17 cellular contexts compared by ENCODE assay signal in the genomic region with DNA sequence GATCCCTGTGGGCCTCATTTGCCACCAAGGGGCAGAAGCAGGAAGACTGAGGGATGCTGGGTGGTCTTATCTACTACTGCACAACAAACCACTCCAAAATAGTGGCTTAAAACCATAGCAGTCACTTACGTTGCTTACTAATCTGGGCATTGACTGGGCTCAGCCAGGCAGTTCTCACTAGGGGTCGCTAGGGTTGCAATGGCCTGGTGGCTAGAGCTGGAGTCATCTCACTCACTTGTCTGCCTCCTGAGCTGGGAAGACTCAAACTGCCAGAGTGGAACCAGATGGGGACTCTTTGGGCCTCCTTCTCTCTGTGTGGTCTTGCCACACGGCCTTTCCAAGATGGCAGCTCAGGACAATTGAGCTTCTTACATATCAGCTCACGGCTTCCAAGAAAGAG.
DNase-seq lines count a peak whose midpoint lies in the region; ATAC-seq and TF ChIP-seq lines count a peak whose summit lies in the region.
"Had no signal": no experiment of that assay in that cellular context is flagged by ENCODE, and none has a peak within 500 bp of the region (broad histone marks: within the 10 kb centered on the region; RNA-seq: fewer than 3 reads in every experiment).

No MANE protein-coding gene starts in this region.

- no peaks in the 10 kb centered on the region for H3K9me3 ChIP-seq in mucosa of descending colon
- H3K9me3 ChIP-seq in Peyer's patch: no peaks in the 10 kb centered on the region
- H3K9me3 ChIP-seq: left ventricle myocardium inferior, pancreas, SK-N-SH had no signal

- H3K36me3 ChIP-seq in mucosa of descending colon (ENCODE audit: low read depth) (no peaks in the 10 kb centered on the region), Peyer's patch (no peaks in the 10 kb centered on the region)
- H3K36me3 ChIP-seq: left ventricle myocardium inferior, pancreas had no signal

- H3K4me3 ChIP-seq in dorsolateral prefrontal cortex (no peak overlapping the region), mucosa of descending colon (no peak overlapping the region), Peyer's patch (no peak overlapping the region)
- H3K4me3 ChIP-seq: left ventricle myocardium inferior, pancreas, PC-9 had no signal

- intact Hi-C loops in dorsolateral prefrontal cortex (cut with DNase I) (loop anchor here in 1 of 2 donors (5.0 kb wide), 1 partner anchor 158 kb away; no protein-coding TSS in a partner anchor), mucosa of descending colon (cut with DNase I, micrococcal nuclease) (no loop called here)

- peak; percentile 22 for ATAC-seq in mucosa of descending colon
- ATAC-seq: pancreas had no signal

- no peak for TF ChIP-seq POLR2A in Peyer's patch (IDR thresholded peaks at IDR 0.05)

- H3K4me3 Mint-ChIP-seq in activated naive CD8-positive, alpha-beta T cell treated with anti-CD3 and anti-CD28 coated beads for 36 hours: no peak overlapping the region

- H3K4me1 Mint-ChIP-seq in activated naive CD8-positive, alpha-beta T cell treated with anti-CD3 and anti-CD28 coated beads for 36 hours: no peaks in the 10 kb centered on the region

- H3K27me3 ChIP-seq in dorsolateral prefrontal cortex (peaks cover 0 to 86% (median 11%) of the 10 kb centered on the region in 45 donors), Peyer's patch (no peaks in the 10 kb centered on the region)

- TF ChIP-seq CTCF in GM12872 (IDR thresholded peaks at IDR 0.05; ENCODE audit: insufficient read depth, low read depth, low read length): 0 out of 3 replicates have a peak, but pooled peaks have one; percentile 17
- TF ChIP-seq CTCF in dorsolateral prefrontal cortex (IDR thresholded peaks at IDR 0.05 in 54 of 56, conservative IDR thresholded peaks at IDR 0.05 in 2 of 56; ENCODE audit: low read depth in 1 of 56, partially characterized antibody in 56 of 56): peak in 39 of 56 donors; percentile 5 to 58 (median 32)
- TF ChIP-seq CTCF in mucosa of descending colon (IDR thresholded peaks at IDR 0.05): no peak
- TF ChIP-seq CTCF in Peyer's patch (IDR thresholded peaks at IDR 0.05): no peak
- TF ChIP-seq CTCF in GM10248 (IDR thresholded peaks at IDR 0.05; ENCODE audit: control extremely low read depth, extremely low read depth, low read depth, missing control alignments): no peak

- H3K27ac ChIP-seq in dorsolateral prefrontal cortex: no peak overlapping the region
- no peak overlapping the region for H3K27ac ChIP-seq in Peyer's patch
- H3K27ac ChIP-seq: left ventricle myocardium inferior, pancreas, PC-9 had no signal

- H3K9me3 Mint-ChIP-seq in activated naive CD8-positive, alpha-beta T cell treated with anti-CD3 and anti-CD28 coated beads for 36 hours: peaks cover 13% of the 10 kb centered on the region

- POLR2A ChIA-PET in GM10248 (lab: Yijun Ruan, JAX): no interaction called here

- H3K36me3 Mint-ChIP-seq in activated naive CD8-positive, alpha-beta T cell treated with anti-CD3 and anti-CD28 coated beads for 36 hours: peaks cover 4% of the 10 kb centered on the region

- no peaks in the 10 kb centered on the region for H3K4me1 ChIP-seq in mucosa of descending colon (ENCODE audit: low read depth)
- H3K4me1 ChIP-seq in Peyer's patch: no peaks in the 10 kb centered on the region
- H3K4me1 ChIP-seq: left ventricle myocardium inferior, pancreas had no signal

- DNase-seq in NCI-H146 treated with DMSO at 0.1 percent for 48 hours (lab: John Stamatoyannopoulos, UW; ENCODE audit: unreplicated experiment) (peak; percentile 33), dorsolateral prefrontal cortex (peak in 1 of 10 donors; percentile 37), mucosa of descending colon (peak in 2 of 3 donors; percentile 25 to 44), Peyer's patch (no peak), GM10248 (ENCODE audit: extremely low spot score) (no peak)
- DNase-seq in activated naive CD8-positive, alpha-beta T cell treated with anti-CD3 and anti-CD28 coated beads for 36 hours: no peak
- DNase-seq in stimulated activated CD4-positive, alpha-beta T cell treated with anti-CD3 and anti-CD28 coated beads, Interleukin-4, amount 100 ng/mL, for 4 hours: no peak
- DNase-seq: Calu3; effector memory CD4-positive, alpha-beta T cell; KG1; left ventricle myocardium inferior; NCI-H1417 treated with DMSO at 0.1 percent for 48 hours; pancreas; PC-9; SK-N-SH; small intestine had no signal

- H3K27ac Mint-ChIP-seq in activated naive CD8-positive, alpha-beta T cell treated with anti-CD3 and anti-CD28 coated beads for 36 hours: no peak overlapping the region

- CTCF ChIA-PET in GM10248 (lab: Yijun Ruan, JAX): no interaction called here

- H3K27me3 Mint-ChIP-seq in activated naive CD8-positive, alpha-beta T cell treated with anti-CD3 and anti-CD28 coated beads for 36 hours: no peaks in the 10 kb centered on the region

Comparison
In these comparisons a context has a peak if more than half of its experiments do, and no peak if none do; other contexts are left out.
1. CTCF ChIP-seq: peak in GM12872 (single experiment) and dorsolateral prefrontal cortex (39 of 56); none in mucosa of descending colon (single experiment), Peyer's patch (0 of 6) and GM10248 (single experiment).
2. DNase-seq: peak in NCI-H146 treated with DMSO at 0.1 percent for 48 hours (single experiment) and mucosa of descending colon (2 of 3); none in Peyer's patch (0 of 3), GM10248 (single experiment), activated naive CD8-positive, alpha-beta T cell treated with anti-CD3 and anti-CD28 coated beads for 36 hours (single experiment) and stimulated activated CD4-positive, alpha-beta T cell treated with anti-CD3 and anti-CD28 coated beads, Interleukin-4, amount 100 ng/mL, for 4 hours (0 of 2).